Comparison of ENCODE assay signal across 8 cellular contexts in genomic region chr1:232629250-232630046, GRCh38. TPM values are rescaled to one million over a fixed set of nuclear protein-coding genes. Genes with fewer than 3 reads are reported as not detected.
DNase-seq lines count a peak whose midpoint lies in the region; TF ChIP-seq lines count a peak whose summit lies in the region.

No MANE protein-coding gene starts in this region.

- CTCF ChIA-PET in HEK293 (lab: Yijun Ruan, JAX): interaction anchor here (0.6 to 3.0 kb wide), 12 partner anchors 10 to 608 kb away, joined by 3 to 11 read pairs (median 4); no protein-coding TSS in a partner anchor

- H3K4me1 ChIP-seq in HEK293 (ENCODE audit: control insufficient read depth, insufficient read depth, low read length) (peaks cover 20% of the 10 kb centered on the region), cardiac muscle cell (ENCODE audit: low read depth) (peaks cover 22% of the 10 kb centered on the region)

- H3K27ac ChIP-seq in HEK293 (ENCODE audit: extremely low read depth, low read depth, low read length) (peak overlapping the region; percentile 91; the same call in 1 of the 2 replicates), cardiac muscle cell (peak overlapping the region; percentile 29)

- no peaks in the 10 kb centered on the region for H3K9me3 ChIP-seq in HEK293 (ENCODE audit: control insufficient read depth, insufficient read depth, low read depth, low read length)
- H3K9me3 ChIP-seq in cardiac muscle cell (ENCODE audit: low read depth): no peaks in the 10 kb centered on the region

- TF ChIP-seq POLR2A in NB4 (IDR thresholded peaks at IDR 0.05; ENCODE audit: extremely low read depth, insufficient read length): no peak

- intact Hi-C loops in posterior cingulate gyrus (cut with DNase I): loop anchor here (2.0 to 10.0 kb wide), 3 partner anchors 321 to 763 kb away; partner anchors contain the start of gene NTPCR

- no peaks in the 10 kb centered on the region for H3K27me3 ChIP-seq in cardiac muscle cell

- H3K4me3 ChIP-seq in HEK293 (ENCODE audit: low read depth, low read length): peak overlapping the region; percentile 91
- peak overlapping the region; percentile 33 for H3K4me3 ChIP-seq in NB4 (ENCODE audit: low read depth, low read length)
- peak overlapping the region; percentile 75 for H3K4me3 ChIP-seq in cardiac muscle cell

- peak; percentile 58 for TF ChIP-seq CTCF in HEK293 (tag by site-specific recombination; IDR thresholded peaks at IDR 0.05)
- no peak for TF ChIP-seq CTCF in NB4 (IDR thresholded peaks at IDR 0.05; ENCODE audit: low read depth, low read length)
- TF ChIP-seq CTCF in cardiac muscle cell (IDR thresholded peaks at IDR 0.05; ENCODE audit: low read depth, low read length): no peak

- DNase-seq in DMS79 treated with DMSO at 0.1 percent for 48 hours (lab: John Stamatoyannopoulos, UW) (peak; percentile 61), DMS79 (lab: John Stamatoyannopoulos, UW) (no peak), NB4 (ENCODE audit: low read depth) (peak; percentile 38), cardiac muscle cell (ENCODE audit: low read depth in 1 of 2, low spot score in 1 of 2) (peak; percentile 35 to 57), posterior cingulate gyrus (peak in 8 of 10 donors; percentile 15 to 88 (median 36)), DMS153 treated with DMSO at 0.1 percent for 48 hours (lab: John Stamatoyannopoulos, UW; ENCODE audit: unreplicated experiment) (no peak)
- DNase-seq in activated effector memory CD4-positive, alpha-beta T cell treated with Interleukin-2 at 50 U/mL for 16 hours: peak; percentile 5

- H3K36me3 ChIP-seq in HEK293 (ENCODE audit: control insufficient read depth in 2 of 2, insufficient read depth in 1 of 2, low read length in 2 of 2): no peaks in the 10 kb centered on the region
- H3K36me3 ChIP-seq in cardiac muscle cell: no peaks in the 10 kb centered on the region

- POLR2A ChIA-PET in HEK293 (lab: Yijun Ruan, JAX): interaction anchor here (0.6 to 2.0 kb wide), 21 partner anchors 9 to 763 kb away, joined by 3 to 8 read pairs (median 3); partner anchors contain the start of genes NTPCR and PCNX2

TF ChIP-seq in HEK293, 187 proteins besides CTCF, POLR2A, EP300 and RAD21 (continues in another document):
- TF ChIP-seq KLF9 (tag by site-specific recombination; IDR thresholded peaks at IDR 0.05; ENCODE audit: low read depth) (no peak), ZNF596 (tag by site-specific recombination; IDR thresholded peaks at IDR 0.05) (no peak), ZNF169 (tag by site-specific recombination; IDR thresholded peaks at IDR 0.05) (no peak), ZNF843 (tag by site-specific recombination; IDR thresholded peaks at IDR 0.05) (0 out of 2 replicates have a peak, but pooled peaks have one; percentile 29), SCRT1 (tag by site-specific recombination; IDR thresholded peaks at IDR 0.05; ENCODE audit: borderline replicate concordance) (no peak), TCF7L2 (IDR thresholded peaks at IDR 0.05; ENCODE audit: borderline replicate concordance, low read depth, low read length) (no peak), ZNF133 (tag by site-specific recombination; IDR thresholded peaks at IDR 0.05) (no peak), ZNF549 (tag by site-specific recombination; IDR thresholded peaks at IDR 0.05) (no peak), ZNF830 (tag by site-specific recombination; IDR thresholded peaks at IDR 0.05; ENCODE audit: low read depth) (no peak), ZNF658 (tag by site-specific recombination; IDR thresholded peaks at IDR 0.05) (no peak), ZNF677 (tag by site-specific recombination; IDR thresholded peaks at IDR 0.05) (0 out of 2 replicates have a peak, but pooled peaks have one; percentile 36), ZNF561 (tag by site-specific recombination; IDR thresholded peaks at IDR 0.05; ENCODE audit: borderline replicate concordance) (peak; percentile 26; the same call in 1 of the 2 replicates), ZNF132 (tag by site-specific recombination; IDR thresholded peaks at IDR 0.05; ENCODE audit: borderline replicate concordance) (no peak), ZNF23 (tag by site-specific recombination; IDR thresholded peaks at IDR 0.05; ENCODE audit: borderline replicate concordance) (no peak), ZNF560 (tag by site-specific recombination; IDR thresholded peaks at IDR 0.05; ENCODE audit: borderline replicate concordance) (no peak), PRDM2 (tag by site-specific recombination; IDR thresholded peaks at IDR 0.05; ENCODE audit: borderline replicate concordance) (no peak), ZNF404 (tag by site-specific recombination; IDR thresholded peaks at IDR 0.05) (no peak), ZBTB1 (tag by site-specific recombination; IDR thresholded peaks at IDR 0.05) (no peak), ZNF280D (tag by site-specific recombination; IDR thresholded peaks at IDR 0.05) (no peak), ZXDB (tag by site-specific recombination; IDR thresholded peaks at IDR 0.05) (peak; percentile 31; the same call in 1 of the 2 replicates), ZNF114 (tag by site-specific recombination; IDR thresholded peaks at IDR 0.05) (no peak)
- TF ChIP-seq, protein P1, sequence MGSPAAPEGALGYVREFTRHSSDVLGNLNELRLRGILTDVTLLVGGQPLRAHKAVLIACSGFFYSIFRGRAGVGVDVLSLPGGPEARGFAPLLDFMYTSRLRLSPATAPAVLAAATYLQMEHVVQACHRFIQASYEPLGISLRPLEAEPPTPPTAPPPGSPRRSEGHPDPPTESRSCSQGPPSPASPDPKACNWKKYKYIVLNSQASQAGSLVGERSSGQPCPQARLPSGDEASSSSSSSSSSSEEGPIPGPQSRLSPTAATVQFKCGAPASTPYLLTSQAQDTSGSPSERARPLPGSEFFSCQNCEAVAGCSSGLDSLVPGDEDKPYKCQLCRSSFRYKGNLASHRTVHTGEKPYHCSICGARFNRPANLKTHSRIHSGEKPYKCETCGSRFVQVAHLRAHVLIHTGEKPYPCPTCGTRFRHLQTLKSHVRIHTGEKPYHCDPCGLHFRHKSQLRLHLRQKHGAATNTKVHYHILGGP (tag by site-specific recombination; IDR thresholded peaks at IDR 0.05): no peak

RNA-seq across cellular contexts. Expression of gene SIPA1L2, which starts 0.5 kb away (rescaled TPM):
- 107 and 143 TPM in 2 replicates for total RNA-seq in cardiac muscle cell
- polyA plus RNA-seq in cardiac muscle cell: 57.1 and 82.1 TPM in 2 replicates

Comparison
In these comparisons a context has a peak if more than half of its experiments do, and no peak if none do; other contexts are left out.
1. DNase-seq: peak in DMS79 treated with DMSO at 0.1 percent for 48 hours (single experiment), NB4 (single experiment), activated effector memory CD4-positive, alpha-beta T cell treated with Interleukin-2 at 50 U/mL for 16 hours (single experiment), cardiac muscle cell (2 of 2) and posterior cingulate gyrus (8 of 10); none in DMS79 (single experiment) and DMS153 treated with DMSO at 0.1 percent for 48 hours (single experiment).
2. H3K4me3 ChIP-seq: peak in every context shown above with its lines; median percentile 91 in HEK293; 75 in cardiac muscle cell; 33 in NB4.